In the genomic region with DNA sequence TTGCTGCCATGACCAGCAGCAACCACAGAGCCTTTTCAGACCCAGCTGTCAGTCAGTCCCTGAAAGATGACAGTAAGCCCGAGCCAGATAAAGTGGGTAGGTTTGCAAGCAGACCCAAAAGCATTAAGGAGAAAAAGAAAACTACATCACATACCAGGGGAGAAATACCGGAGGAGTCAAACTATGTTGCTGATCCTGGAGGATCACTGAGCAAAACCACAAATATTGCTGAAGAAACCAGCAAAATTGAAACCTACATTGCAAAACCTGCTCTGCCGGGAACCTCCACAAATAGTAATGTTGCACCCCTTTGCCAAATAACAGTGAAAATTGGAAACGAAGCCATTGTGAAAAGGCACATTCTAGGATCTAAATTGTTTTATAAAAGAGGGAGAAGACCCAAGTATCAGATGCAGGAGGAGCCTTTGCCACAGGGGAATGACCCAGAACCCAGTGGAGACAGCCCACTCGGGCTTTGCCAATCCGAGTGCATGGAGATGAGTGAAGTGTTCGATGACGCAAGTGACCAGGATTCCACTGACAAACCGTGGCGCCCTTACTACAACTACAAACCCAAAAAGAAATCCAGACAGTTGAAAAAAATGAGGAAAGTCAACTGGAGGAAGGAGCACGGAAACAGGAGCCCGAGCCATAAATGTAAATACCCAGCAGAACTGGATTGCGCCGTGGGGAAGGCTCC, we compare ENCODE assay signal across 1 cellular context.
TF ChIP-seq lines count a peak whose summit lies in the region.

No MANE protein-coding gene starts in this region.

TF ChIP-seq in HepG2, 621 proteins besides CTCF, POLR2A, EP300 and RAD21 (continued from another document):
- TF ChIP-seq, protein P1, sequence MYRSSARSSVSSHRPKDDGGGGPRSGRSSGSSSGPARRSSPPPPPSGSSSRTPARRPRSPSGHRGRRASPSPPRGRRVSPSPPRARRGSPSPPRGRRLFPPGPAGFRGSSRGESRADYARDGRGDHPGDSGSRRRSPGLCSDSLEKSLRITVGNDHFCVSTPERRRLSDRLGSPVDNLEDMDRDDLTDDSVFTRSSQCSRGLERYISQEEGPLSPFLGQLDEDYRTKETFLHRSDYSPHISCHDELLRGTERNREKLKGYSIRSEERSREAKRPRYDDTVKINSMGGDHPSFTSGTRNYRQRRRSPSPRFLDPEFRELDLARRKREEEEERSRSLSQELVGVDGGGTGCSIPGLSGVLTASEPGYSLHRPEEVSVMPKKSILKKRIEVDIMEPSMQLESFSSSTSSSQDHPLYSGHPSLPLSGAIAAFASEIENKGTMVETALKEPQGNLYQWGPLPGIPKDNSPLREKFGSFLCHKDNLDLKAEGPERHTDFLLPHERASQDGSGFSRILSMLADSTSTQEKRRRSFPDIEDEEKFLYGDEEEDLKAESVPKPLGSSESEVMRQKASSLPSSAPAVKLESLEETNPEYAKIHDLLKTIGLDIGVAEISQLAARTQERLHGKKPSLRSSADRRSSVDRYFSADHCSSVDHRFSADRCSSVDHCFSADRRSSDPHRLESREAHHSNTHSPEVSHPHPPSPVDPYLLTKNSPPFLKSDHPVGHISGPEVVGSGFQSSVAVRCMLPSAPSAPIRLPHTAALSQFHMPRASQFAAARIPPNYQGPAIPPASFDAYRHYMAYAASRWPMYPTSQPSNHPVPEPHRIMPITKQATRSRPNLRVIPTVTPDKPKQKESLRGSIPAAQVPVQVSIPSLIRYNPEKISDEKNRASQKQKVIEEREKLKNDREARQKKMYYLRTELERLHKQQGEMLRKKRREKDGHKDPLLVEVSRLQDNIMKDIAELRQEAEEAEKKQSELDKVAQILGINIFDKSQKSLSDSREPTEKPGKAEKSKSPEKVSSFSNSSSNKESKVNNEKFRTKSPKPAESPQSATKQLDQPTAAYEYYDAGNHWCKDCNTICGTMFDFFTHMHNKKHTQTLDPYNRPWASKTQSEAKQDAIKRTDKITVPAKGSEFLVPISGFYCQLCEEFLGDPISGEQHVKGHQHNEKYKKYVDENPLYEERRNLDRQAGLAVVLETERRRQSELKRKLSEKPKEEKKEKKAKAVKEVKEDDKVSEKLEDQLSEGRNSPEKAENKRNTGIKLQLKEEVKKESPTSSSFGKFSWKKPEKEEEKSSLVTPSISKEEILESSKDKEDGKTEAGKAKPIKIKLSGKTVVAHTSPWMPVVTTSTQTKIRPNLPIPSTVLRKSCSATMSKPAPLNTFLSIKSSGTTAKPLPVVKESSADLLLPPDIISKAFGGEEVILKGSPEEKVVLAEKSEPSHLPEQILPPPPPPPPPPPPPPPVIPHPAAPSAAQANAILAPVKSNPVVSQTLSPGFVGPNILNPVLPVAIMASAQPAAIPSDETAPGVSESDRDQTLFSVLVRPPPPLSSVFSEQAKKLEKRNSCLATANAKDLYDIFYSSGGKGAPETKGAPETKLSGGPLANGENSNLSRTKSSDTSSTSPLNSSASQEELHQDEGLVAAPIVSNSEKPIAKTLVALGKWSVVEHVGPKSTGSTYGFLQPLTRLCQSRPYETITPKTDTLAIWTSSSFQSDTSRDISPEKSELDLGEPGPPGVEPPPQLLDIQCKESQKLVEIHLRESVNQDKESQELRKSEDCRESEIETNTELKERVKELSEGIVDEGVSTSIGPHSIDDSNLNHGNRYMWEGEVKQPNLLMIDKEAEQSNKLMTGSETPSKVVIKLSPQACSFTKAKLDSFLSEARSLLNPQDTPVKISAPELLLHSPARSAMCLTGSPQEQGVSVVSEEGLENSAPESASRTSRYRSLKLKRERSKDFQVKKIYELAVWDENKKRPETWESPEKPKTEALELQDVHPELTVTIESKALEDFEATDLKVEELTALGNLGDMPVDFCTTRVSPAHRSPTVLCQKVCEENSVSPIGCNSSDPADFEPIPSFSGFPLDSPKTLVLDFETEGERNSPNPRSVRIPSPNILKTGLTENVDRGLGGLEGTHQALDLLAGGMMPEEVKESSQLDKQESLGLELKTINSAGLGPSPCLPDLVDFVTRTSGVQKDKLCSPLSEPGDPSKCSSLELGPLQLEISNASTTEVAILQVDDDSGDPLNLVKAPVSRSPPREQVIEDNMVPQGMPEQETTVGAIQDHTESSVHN (CRISPR knock-in tag; IDR thresholded peaks at IDR 0.05) = no peak
- no peak for TF ChIP-seq KLF6 (CRISPR knock-in tag; IDR thresholded peaks at IDR 0.05)
TF ChIP-seq in HepG2: peak in this region for 0.
